ENCODE assay signal across 17 cellular contexts in the genomic region with DNA sequence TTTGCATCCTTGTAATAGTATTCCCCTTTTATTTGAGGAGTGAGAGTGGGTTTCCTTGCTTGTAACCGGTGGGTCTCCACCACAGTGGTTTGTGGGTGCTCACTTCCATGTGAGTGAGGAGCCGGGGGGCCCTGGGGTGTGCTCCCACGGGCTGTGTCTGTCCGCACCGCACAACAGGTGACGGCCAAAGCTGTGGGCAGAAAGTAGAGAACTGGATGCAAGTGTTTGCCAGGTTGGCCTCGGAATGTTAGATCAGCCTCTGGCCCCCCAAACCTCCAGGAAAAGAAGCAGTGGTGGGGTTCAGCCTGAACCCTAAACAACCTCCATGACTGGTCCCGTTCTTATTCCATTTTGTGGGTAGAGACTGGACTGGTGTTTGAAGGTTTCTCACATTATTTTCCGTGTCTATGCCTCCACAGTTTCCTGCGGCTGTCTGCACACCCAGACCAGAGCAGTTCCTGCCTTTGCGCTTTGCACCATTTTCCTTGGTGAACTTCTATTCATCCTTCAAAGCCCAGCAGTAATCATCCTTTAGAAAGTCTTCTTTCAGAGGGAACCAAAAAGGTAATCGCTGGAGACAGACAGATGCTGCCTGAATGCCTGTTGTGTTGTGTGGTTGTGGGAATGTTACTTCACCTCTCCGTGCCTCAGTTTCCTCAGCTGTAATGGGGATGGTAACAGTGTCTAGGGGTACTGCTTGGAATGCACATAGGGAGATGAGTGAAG.
DNase-seq lines count a peak whose midpoint lies in the region; ATAC-seq and TF ChIP-seq lines count a peak whose summit lies in the region.
"Had no signal": no experiment of that assay in that cellular context is flagged by ENCODE, and none has a peak within 500 bp of the region (broad histone marks: within the 10 kb centered on the region; RNA-seq: fewer than 3 reads in every experiment).

No MANE protein-coding gene starts in this region.

- TF ChIP-seq CTCF in CD14-positive monocyte (IDR thresholded peaks at IDR 0.05) (no peak), osteocyte (IDR thresholded peaks at IDR 0.05) (no peak)

- no peaks in the 10 kb centered on the region for H3K27me3 Mint-ChIP-seq in activated CD4-positive, alpha-beta memory T cell treated with anti-CD3 and anti-CD28 coated beads for 36 hours
- no peaks in the 10 kb centered on the region for H3K27me3 Mint-ChIP-seq in activated CD4-positive, alpha-beta memory T cell treated with anti-CD3 and anti-CD28 coated beads, Interleukin-2, amount 10 ng/mL, durations not matched to agents 7 days and 5 days
- H3K27me3 Mint-ChIP-seq in CD14-positive monocyte (ENCODE audit: low read depth in 3 of 3) = peaks cover 4 to 7% (median 5%) of the 10 kb centered on the region in 3 donors
- H3K27me3 Mint-ChIP-seq in osteocyte (ENCODE audit: unreplicated experiment) = no peaks in the 10 kb centered on the region

- no peaks in the 10 kb centered on the region for H3K4me1 Mint-ChIP-seq in activated CD4-positive, alpha-beta memory T cell treated with anti-CD3 and anti-CD28 coated beads for 36 hours (ENCODE audit: low read depth)
- H3K4me1 Mint-ChIP-seq in activated CD4-positive, alpha-beta memory T cell treated with anti-CD3 and anti-CD28 coated beads, Interleukin-2, amount 10 ng/mL, durations not matched to agents 7 days and 5 days = no peaks in the 10 kb centered on the region
- H3K4me1 Mint-ChIP-seq in CD14-positive monocyte (no peaks in the 10 kb centered on the region), osteocyte (ENCODE audit: unreplicated experiment) (peaks cover 8% of the 10 kb centered on the region)

- DNase-seq in activated CD4-positive, alpha-beta memory T cell treated with anti-CD3 and anti-CD28 coated beads for 36 hours = peak; percentile 4
- no peak for DNase-seq in activated CD4-positive, alpha-beta memory T cell treated with anti-CD3 and anti-CD28 coated beads, Interleukin-2, amount 10 ng/mL, durations not matched to agents 7 days and 5 days
- DNase-seq in CD14-positive monocyte (ENCODE audit: low spot score) (peak; percentile 27), ecto neural progenitor cell (ENCODE audit: low spot score) (peak; percentile 39), osteocyte (ENCODE audit: extremely low spot score, unreplicated experiment) (peak; percentile 68), NCI-H524 treated with DMSO at 0.1 percent for 48 hours (lab: John Stamatoyannopoulos, UW) (no peak)
- DNase-seq in effector CD4-positive, alpha-beta T cell = no peak
- DNase-seq: C1 segment of cervical spinal cord, COR-L47, Karpas-422, MM.1S, NCI-H187 treated with DMSO at 0.1 percent for 48 hours, NCI-H2171, NCI-H446 treated with DMSO at 0.1 percent for 48 hours, NCI-H82 had no signal

- H3K9me3 Mint-ChIP-seq in activated CD4-positive, alpha-beta memory T cell treated with anti-CD3 and anti-CD28 coated beads for 36 hours = peaks cover 2% of the 10 kb centered on the region
- H3K9me3 Mint-ChIP-seq in activated CD4-positive, alpha-beta memory T cell treated with anti-CD3 and anti-CD28 coated beads, Interleukin-2, amount 10 ng/mL, durations not matched to agents 7 days and 5 days = no peaks in the 10 kb centered on the region
- H3K9me3 Mint-ChIP-seq in CD14-positive monocyte = peaks cover 0 to 3% (median 0%) of the 10 kb centered on the region in 7 donors
- H3K9me3 Mint-ChIP-seq in osteocyte (ENCODE audit: unreplicated experiment) = peaks cover 6% of the 10 kb centered on the region

- H3K27ac Mint-ChIP-seq in activated CD4-positive, alpha-beta memory T cell treated with anti-CD3 and anti-CD28 coated beads for 36 hours = no peak overlapping the region
- H3K27ac Mint-ChIP-seq in activated CD4-positive, alpha-beta memory T cell treated with anti-CD3 and anti-CD28 coated beads, Interleukin-2, amount 10 ng/mL, durations not matched to agents 7 days and 5 days = no peak overlapping the region
- H3K27ac Mint-ChIP-seq in CD14-positive monocyte = no peak overlapping the region
- no peak overlapping the region for H3K27ac Mint-ChIP-seq in osteocyte (ENCODE audit: unreplicated experiment)

- H3K36me3 Mint-ChIP-seq in activated CD4-positive, alpha-beta memory T cell treated with anti-CD3 and anti-CD28 coated beads for 36 hours = no peaks in the 10 kb centered on the region
- H3K36me3 Mint-ChIP-seq in activated CD4-positive, alpha-beta memory T cell treated with anti-CD3 and anti-CD28 coated beads, Interleukin-2, amount 10 ng/mL, durations not matched to agents 7 days and 5 days (ENCODE audit: low read depth) = no peaks in the 10 kb centered on the region
- H3K36me3 Mint-ChIP-seq in CD14-positive monocyte = no peaks in the 10 kb centered on the region
- H3K36me3 Mint-ChIP-seq in osteocyte (ENCODE audit: unreplicated experiment) = peaks cover 6% of the 10 kb centered on the region

- intact Hi-C loops in activated CD4-positive, alpha-beta memory T cell treated with anti-CD3 and anti-CD28 coated beads for 36 hours (cut with micrococcal nuclease) = no loop called here
- intact Hi-C loops in CD14-positive monocyte (cut with micrococcal nuclease) = no loop called here

- no peak overlapping the region for H3K4me3 Mint-ChIP-seq in activated CD4-positive, alpha-beta memory T cell treated with anti-CD3 and anti-CD28 coated beads for 36 hours
- no peak overlapping the region for H3K4me3 Mint-ChIP-seq in activated CD4-positive, alpha-beta memory T cell treated with anti-CD3 and anti-CD28 coated beads, Interleukin-2, amount 10 ng/mL, durations not matched to agents 7 days and 5 days
- no peak overlapping the region for H3K4me3 Mint-ChIP-seq in CD14-positive monocyte
- no peak overlapping the region for H3K4me3 Mint-ChIP-seq in osteocyte (ENCODE audit: unreplicated experiment)

- CTCF ChIA-PET in activated CD4-positive, alpha-beta memory T cell treated with anti-CD3 and anti-CD28 coated beads for 36 hours (lab: Charles Lee) = no interaction called here
- CTCF ChIA-PET in activated CD4-positive, alpha-beta memory T cell treated with anti-CD3 and anti-CD28 coated beads, Interleukin-2, amount 10 ng/mL, durations not matched to agents 7 days and 5 days (lab: Charles Lee) = no interaction called here

- POLR2A ChIA-PET in activated CD4-positive, alpha-beta memory T cell treated with anti-CD3 and anti-CD28 coated beads for 36 hours (lab: Charles Lee) = no interaction called here
- POLR2A ChIA-PET in activated CD4-positive, alpha-beta memory T cell treated with anti-CD3 and anti-CD28 coated beads, Interleukin-2, amount 10 ng/mL, durations not matched to agents 7 days and 5 days (lab: Charles Lee) = no interaction called here

- ATAC-seq in HG03457 (IDR thresholded peaks at IDR 0.05; ENCODE audit: unreplicated experiment) = no peak
- ATAC-seq: Panc1 had no signal

Comparison
In these comparisons a context has a peak if more than half of its experiments do, and no peak if none do; other contexts are left out.
1. DNase-seq: peak in activated CD4-positive, alpha-beta memory T cell treated with anti-CD3 and anti-CD28 coated beads for 36 hours (single experiment), CD14-positive monocyte (single experiment), ecto neural progenitor cell (single experiment) and osteocyte (single experiment); none in activated CD4-positive, alpha-beta memory T cell treated with anti-CD3 and anti-CD28 coated beads, Interleukin-2, amount 10 ng/mL, durations not matched to agents 7 days and 5 days (single experiment), NCI-H524 treated with DMSO at 0.1 percent for 48 hours (single experiment) and effector CD4-positive, alpha-beta T cell (single experiment).